ENCODE assay signal across 28 cellular contexts in the genomic region with DNA sequence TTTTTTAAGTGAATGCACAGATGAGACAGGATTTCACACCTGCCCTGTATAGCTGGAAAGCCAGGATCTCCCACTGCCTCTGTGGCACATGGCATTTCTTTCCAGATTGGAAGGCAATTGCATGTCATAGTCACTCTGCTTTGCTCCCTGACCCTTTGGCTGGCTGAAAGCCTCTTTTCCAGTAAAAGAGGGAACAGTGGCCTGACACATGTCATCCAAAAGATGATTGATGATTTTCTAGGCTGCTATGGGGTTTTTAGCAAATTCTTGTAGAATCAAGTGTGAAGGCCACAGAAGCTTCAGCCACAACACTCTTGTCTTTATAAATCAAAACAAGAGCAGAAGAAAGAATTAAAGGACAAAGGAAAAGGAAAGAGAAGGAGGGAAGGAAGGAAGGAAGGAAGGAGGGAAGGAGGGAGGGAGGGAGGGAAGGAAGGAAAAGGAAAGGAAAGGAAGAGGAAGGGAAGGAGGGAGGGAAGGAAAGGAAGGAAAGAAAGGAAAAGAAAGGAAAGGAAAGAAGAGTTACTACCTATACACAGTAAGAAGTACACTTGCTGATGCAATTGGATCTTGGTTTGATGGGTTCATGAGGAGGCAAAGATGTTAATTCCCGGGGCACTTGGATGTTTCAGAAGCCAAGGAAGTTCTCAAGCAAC.
"Had no signal": no experiment of that assay in that cellular context is flagged by ENCODE, and none has a peak within 500 bp of the region (broad histone marks: within the 10 kb centered on the region; RNA-seq: fewer than 3 reads in every experiment).

No MANE protein-coding gene starts in this region.

- H3K27me3 ChIP-seq: adrenal gland, body of pancreas, colonic mucosa, gastroesophageal sphincter had no signal

- H3K4me1 ChIP-seq: adrenal gland had no signal

- H3K36me3 ChIP-seq: adrenal gland, colonic mucosa, esophagus squamous epithelium, gastroesophageal sphincter, WERI-Rb-1 had no signal

- H3K9me3 ChIP-seq: adrenal gland, body of pancreas, colonic mucosa, esophagus squamous epithelium had no signal

- DNase-seq: activated B cell treated with CpG ODN at 0.5 μM for 24 hours; activated CD4-positive, alpha-beta T cell treated with anti-CD3 and anti-CD28 coated beads for 48 hours; activated CD4-positive, alpha-beta T cell treated with anti-CD3 and anti-CD28 coated beads, Interleukin-2, amount 50 U/mL, for 1 hour; activated CD4-positive, alpha-beta T cell treated with anti-CD3 and anti-CD28 coated beads, Interleukin-2, amount 50 U/mL, for 48 hours; activated CD8-positive, alpha-beta memory T cell treated with anti-CD3 and anti-CD28 coated beads, Interleukin-2, amount 10 ng/mL, durations not matched to agents 7 days and 5 days; activated CD8-positive, alpha-beta memory T cell treated with anti-CD3 and anti-CD28 coated beads, Interleukin-2, amount 50 U/mL, for 4 hours; activated CD8-positive, alpha-beta T cell treated with anti-CD3 and anti-CD28 coated beads, Interleukin-2, amount 10 ng/mL, durations not matched to agents 7 days and 5 days; activated effector memory CD4-positive, alpha-beta T cell treated with anti-CD3 and anti-CD28 coated beads, Interleukin-2, amount 50 U/mL, for 16 hours; activated naive CD4-positive, alpha-beta T cell treated with anti-CD3 and anti-CD28 coated beads for 36 hours; activated naive CD8-positive, alpha-beta T cell treated with anti-CD3 and anti-CD28 coated beads for 36 hours; activated naive CD8-positive, alpha-beta T cell treated with anti-CD3 and anti-CD28 coated beads, Interleukin-2, amount 50 U/mL, for 24 hours; activated T-cell treated with anti-CD3 and anti-CD28 coated beads, Interleukin-2, amount 50 U/mL, for 1 hour; activated T-cell treated with anti-CD3 and anti-CD28 coated beads, Interleukin-2, amount 50 U/mL, for 48 hours; adrenal gland; amygdala; aorta; body of pancreas; caudate nucleus; colonic mucosa; effector CD8-positive, alpha-beta T cell; esophagus squamous epithelium; foreskin melanocyte; hippocampal formation; T1000; WERI-Rb-1 had no signal

- H3K4me3 ChIP-seq: adrenal gland, body of pancreas, colonic mucosa, esophagus squamous epithelium, gastroesophageal sphincter had no signal

- H3K27ac ChIP-seq: adrenal gland, body of pancreas, colonic mucosa, epithelial cell of prostate, esophagus squamous epithelium, gastroesophageal sphincter, WERI-Rb-1 had no signal

- ATAC-seq: activated CD4-positive, CD25-positive, alpha-beta regulatory T cell treated with anti-CD3 and anti-CD28 coated beads, Interleukin-2, amount 50 U/mL, for 24 hours; activated CD8-positive, alpha-beta memory T cell treated with anti-CD3 and anti-CD28 coated beads, Interleukin-2, amount 10 ng/mL, durations not matched to agents 7 days and 5 days; activated CD8-positive, alpha-beta T cell treated with anti-CD3 and anti-CD28 coated beads, Interleukin-2, amount 10 ng/mL, durations not matched to agents 7 days and 5 days; activated naive CD8-positive, alpha-beta T cell treated with anti-CD3 and anti-CD28 coated beads, Interleukin-2, amount 50 U/mL, for 24 hours; body of pancreas; gastroesophageal sphincter had no signal
